Comparison of ENCODE assay signal across 25 cellular contexts in the genomic region with DNA sequence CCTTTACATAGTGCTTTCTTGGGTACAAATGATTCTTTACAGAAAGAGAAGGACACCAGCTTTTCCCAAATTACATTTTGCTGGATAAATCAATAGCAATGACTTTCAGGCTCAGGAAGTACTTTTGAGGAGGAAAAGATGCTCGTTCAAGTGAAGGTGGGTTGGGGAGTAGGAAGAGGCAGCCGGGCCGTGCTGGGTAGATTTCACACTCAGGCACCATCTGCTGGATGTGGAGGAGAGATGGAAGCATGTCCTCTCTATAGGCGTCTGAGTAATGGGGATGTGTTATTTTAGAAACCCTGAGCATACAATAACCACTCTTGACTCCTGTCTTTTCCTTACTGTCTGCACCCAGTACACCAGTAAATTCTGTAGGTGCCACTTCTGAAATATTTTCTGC.
"Had no signal": no experiment of that assay in that cellular context is flagged by ENCODE, and none has a peak within 500 bp of the region (broad histone marks: within the 10 kb centered on the region; RNA-seq: fewer than 3 reads in every experiment).

No MANE protein-coding gene starts in this region.

- DNase-seq: kidney; left colon; left lung; mesendoderm; mucosa of descending colon; naive thymus-derived CD4-positive, alpha-beta T cell; ovary; right cardiac atrium; stimulated activated CD4-positive, alpha-beta T cell treated with anti-CD3 and anti-CD28 coated beads, Interleukin-12 subunit alpha, Interleukin-12 subunit beta, amount 100 ng/mL, for 4 hours; stimulated activated CD4-positive, alpha-beta T cell treated with anti-CD3 and anti-CD28 coated beads, Interleukin-15, amount 100 ng/mL, for 24 hours; stimulated activated CD4-positive, alpha-beta T cell treated with anti-CD3 and anti-CD28 coated beads, Interleukin-2, amount 100 ng/mL, for 24 hours; stimulated activated CD4-positive, alpha-beta T cell treated with anti-CD3 and anti-CD28 coated beads, Interleukin-4, amount 100 ng/mL, for 1 hour; stimulated activated naive B cell treated with anti-CD40 and anti-IgM and Interleukin-4, amounts not matched to agents 10 μg/mL and 1 μg/mL and 100 μg/mL, for 72 hours; stimulated activated naive CD8-positive, alpha-beta T cell treated with anti-CD3 and anti-CD28 coated beads, Interleukin-15, Interleukin-2, amounts not matched to agents 100 U/mL and 50 U/mL, for 24 hours; stomach; tibial artery; uterus had no signal

- H3K4me1 ChIP-seq: left lung, prostate gland, stomach, suprapubic skin, tibial artery, uterus had no signal

- H3K27ac Mint-ChIP-seq: mesothelial cell of epicardium; naive thymus-derived CD4-positive, alpha-beta T cell; natural killer cell treated with Interleukin-12 subunit alpha and Interleukin-12 subunit beta and Interleukin-15 and Interleukin-18, amount 100 ng/mL, for 72 hours; stimulated activated naive B cell treated with anti-CD40 and anti-IgM and Interleukin-4, amounts not matched to agents 10 μg/mL and 1 μg/mL and 100 μg/mL, for 72 hours; type B pancreatic cell had no signal

- H3K27me3 ChIP-seq: left lung, ovary, suprapubic skin, uterus had no signal

- H3K9me3 ChIP-seq: left lung, mucosa of descending colon, ovary, prostate gland, stomach, suprapubic skin, thoracic aorta, tibial artery, uterus had no signal

- H3K9me3 Mint-ChIP-seq: mesothelial cell of epicardium; stimulated activated naive B cell treated with anti-CD40 and anti-IgM and Interleukin-4, amounts not matched to agents 10 μg/mL and 1 μg/mL and 100 μg/mL, for 72 hours; type B pancreatic cell had no signal

- H3K27ac ChIP-seq: left lung, ovary, prostate gland, skin epidermis, stomach, suprapubic skin, thoracic aorta, tibial artery, uterus had no signal

- H3K36me3 Mint-ChIP-seq: mesothelial cell of epicardium; naive thymus-derived CD4-positive, alpha-beta T cell; natural killer cell treated with Interleukin-12 subunit alpha and Interleukin-12 subunit beta and Interleukin-15 and Interleukin-18, amount 100 ng/mL, for 72 hours; stimulated activated naive B cell treated with anti-CD40 and anti-IgM and Interleukin-4, amounts not matched to agents 10 μg/mL and 1 μg/mL and 100 μg/mL, for 72 hours; type B pancreatic cell had no signal

- H3K4me1 Mint-ChIP-seq: mesothelial cell of epicardium; naive thymus-derived CD4-positive, alpha-beta T cell; stimulated activated naive B cell treated with anti-CD40 and anti-IgM and Interleukin-4, amounts not matched to agents 10 μg/mL and 1 μg/mL and 100 μg/mL, for 72 hours had no signal

- H3K4me3 Mint-ChIP-seq: mesothelial cell of epicardium; naive thymus-derived CD4-positive, alpha-beta T cell; natural killer cell treated with Interleukin-12 subunit alpha and Interleukin-12 subunit beta and Interleukin-15 and Interleukin-18, amount 100 ng/mL, for 72 hours; stimulated activated naive B cell treated with anti-CD40 and anti-IgM and Interleukin-4, amounts not matched to agents 10 μg/mL and 1 μg/mL and 100 μg/mL, for 72 hours; type B pancreatic cell had no signal

- H3K36me3 ChIP-seq: left lung, ovary, prostate gland, stomach, suprapubic skin, thoracic aorta, tibial artery, uterus had no signal

- H3K4me3 ChIP-seq: left lung, lung, mucosa of descending colon, ovary, prostate gland, skin epidermis, stomach, suprapubic skin, thoracic aorta, tibial artery, uterus had no signal
